In the genomic region with DNA sequence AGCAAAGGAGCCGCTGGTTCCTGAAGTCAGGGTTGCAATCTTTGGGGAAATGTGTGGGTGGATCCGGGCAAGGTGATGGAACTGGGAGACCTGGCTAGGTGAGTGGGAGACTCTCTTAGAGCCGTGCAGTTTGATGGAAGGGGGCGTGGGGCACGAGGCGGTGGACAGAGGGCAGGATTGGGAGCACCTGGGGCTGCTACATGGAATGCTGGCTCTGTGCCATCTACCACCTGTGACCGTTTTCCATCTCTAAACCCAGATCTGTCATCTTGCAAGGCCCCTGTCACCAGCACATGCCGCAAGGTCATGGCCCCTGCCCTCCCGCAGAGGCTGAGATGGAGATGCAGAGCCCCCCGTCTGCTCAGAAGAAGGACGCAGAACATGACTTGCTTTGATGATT, we compare ENCODE assay signal across 32 cellular contexts.
"Had no signal": no experiment of that assay in that cellular context is flagged by ENCODE, and none has a peak within 500 bp of the region (broad histone marks: within the 10 kb centered on the region; RNA-seq: fewer than 3 reads in every experiment).

No MANE protein-coding gene starts in this region.

- H3K4me1 Mint-ChIP-seq: activated CD4-positive, alpha-beta T cell treated with anti-CD3 and anti-CD28 coated beads for 36 hours; activated CD4-positive, alpha-beta T cell treated with anti-CD3 and anti-CD28 coated beads, Interleukin-2, amount 10 ng/mL, durations not matched to agents 24 days and 14 days; activated CD8-positive, alpha-beta memory T cell treated with anti-CD3 and anti-CD28 coated beads, Interleukin-2, amount 10 ng/mL, durations not matched to agents 7 days and 5 days; activated naive CD4-positive, alpha-beta T cell treated with anti-CD3 and anti-CD28 coated beads, Interleukin-2, amount 50 U/mL, for 24 hours; activated naive CD8-positive, alpha-beta T cell treated with anti-CD3 and anti-CD28 coated beads for 36 hours; activated naive CD8-positive, alpha-beta T cell treated with anti-CD3 and anti-CD28 coated beads, Interleukin-2, amount 50 U/mL, for 24 hours had no signal

- H3K36me3 ChIP-seq: adrenal gland, colonic mucosa, esophagus muscularis mucosa, gastrocnemius medialis had no signal

- H3K4me1 ChIP-seq: adrenal gland, body of pancreas, colonic mucosa, foreskin keratinocyte, gastrocnemius medialis had no signal

- H3K27me3 ChIP-seq: body of pancreas, colonic mucosa, foreskin keratinocyte had no signal

- DNase-seq: activated CD4-positive, alpha-beta memory T cell treated with anti-CD3 and anti-CD28 coated beads for 36 hours; activated CD4-positive, alpha-beta T cell treated with anti-CD3 and anti-CD28 coated beads for 36 hours; activated CD4-positive, alpha-beta T cell treated with anti-CD3 and anti-CD28 coated beads, Interleukin-2, amount 10 ng/mL, durations not matched to agents 24 days and 14 days; activated CD4-positive, CD25-positive, alpha-beta regulatory T cell; activated CD4-positive, CD25-positive, alpha-beta regulatory T cell treated with anti-CD3 and anti-CD28 coated beads, Interleukin-2, amount 50 U/mL, for 72 hours; activated CD8-positive, alpha-beta memory T cell treated with anti-CD3 and anti-CD28 coated beads, Interleukin-2, amount 10 ng/mL, durations not matched to agents 7 days and 5 days; activated CD8-positive, alpha-beta memory T cell treated with anti-CD3 and anti-CD28 coated beads, Interleukin-2, amount 50 U/mL, for 4 hours; activated CD8-positive, alpha-beta T cell treated with anti-CD3 and anti-CD28 coated beads, Interleukin-2, amount 10 ng/mL, durations not matched to agents 7 days and 5 days; activated effector memory CD4-positive, alpha-beta T cell treated with anti-CD3 and anti-CD28 coated beads, Interleukin-2, amount 50 U/mL, for 16 hours; activated naive CD4-positive, alpha-beta T cell treated with anti-CD3 and anti-CD28 coated beads for 36 hours; activated naive CD8-positive, alpha-beta T cell treated with anti-CD3 and anti-CD28 coated beads for 36 hours; activated naive CD8-positive, alpha-beta T cell treated with anti-CD3 and anti-CD28 coated beads, Interleukin-2, amount 50 U/mL, for 24 hours; activated T-cell treated with anti-CD3 and anti-CD28 coated beads, Interleukin-2, amount 50 U/mL, for 1 hour; activated T-cell treated with anti-CD3 and anti-CD28 coated beads, Interleukin-2, amount 50 U/mL, for 48 hours; amygdala; body of pancreas; central memory CD4-positive, alpha-beta T cell; cerebellar nuclear complex; colonic mucosa; dorsolateral prefrontal cortex; effector memory CD4-positive, alpha-beta T cell; erythroblast; foreskin keratinocyte; gastrocnemius medialis; glutamatergic neuron; T-helper 2 cell had no signal

- H3K27ac Mint-ChIP-seq: activated CD4-positive, alpha-beta memory T cell treated with anti-CD3 and anti-CD28 coated beads for 36 hours; activated CD4-positive, alpha-beta T cell treated with anti-CD3 and anti-CD28 coated beads for 36 hours; activated CD4-positive, alpha-beta T cell treated with anti-CD3 and anti-CD28 coated beads, Interleukin-2, amount 10 ng/mL, durations not matched to agents 24 days and 14 days; activated CD8-positive, alpha-beta memory T cell treated with anti-CD3 and anti-CD28 coated beads, Interleukin-2, amount 10 ng/mL, durations not matched to agents 7 days and 5 days; activated CD8-positive, alpha-beta T cell treated with anti-CD3 and anti-CD28 coated beads, Interleukin-2, amount 10 ng/mL, durations not matched to agents 7 days and 5 days; activated naive CD4-positive, alpha-beta T cell treated with anti-CD3 and anti-CD28 coated beads for 36 hours; activated naive CD4-positive, alpha-beta T cell treated with anti-CD3 and anti-CD28 coated beads, Interleukin-2, amount 50 U/mL, for 24 hours; activated naive CD8-positive, alpha-beta T cell treated with anti-CD3 and anti-CD28 coated beads for 36 hours; activated naive CD8-positive, alpha-beta T cell treated with anti-CD3 and anti-CD28 coated beads, Interleukin-2, amount 50 U/mL, for 24 hours; activated T-helper 1 cell treated with anti-CD3 and anti-CD28 coated beads, Interleukin-12 subunit alpha, Interleukin-12 subunit beta, Interleukin-2, Interleukin-4 antibody, amounts not matched to agents 30 ng/mL and 10 ng/mL and 1 ng/mL, durations not matched to agents 14 hours and 24 hours and 36 hours; activated T-helper 2 cell treated with anti-CD3 and anti-CD28 coated beads, Interferon-gamma antibody, Interleukin-2, Interleukin-4, amounts not matched to agents 10 μg/mL and 5 μg/mL and 100 μg/mL, durations not matched to agents 14 hours and 24 hours and 36 hours; dendritic cell treated with granulocyte-macrophage colony-stimulating factor and Interleukin-4, amounts not matched to agents 40 ng/mL and 50 ng/mL, for 4 days had no signal

- H3K27me3 Mint-ChIP-seq: activated CD4-positive, alpha-beta T cell treated with anti-CD3 and anti-CD28 coated beads, Interleukin-2, amount 10 ng/mL, durations not matched to agents 24 days and 14 days; activated CD8-positive, alpha-beta memory T cell treated with anti-CD3 and anti-CD28 coated beads, Interleukin-2, amount 10 ng/mL, durations not matched to agents 7 days and 5 days; activated naive CD8-positive, alpha-beta T cell treated with anti-CD3 and anti-CD28 coated beads, Interleukin-2, amount 50 U/mL, for 24 hours; dendritic cell treated with granulocyte-macrophage colony-stimulating factor and Interleukin-4, amounts not matched to agents 40 ng/mL and 50 ng/mL, for 4 days had no signal

- H3K9me3 ChIP-seq: adrenal gland, body of pancreas, colonic mucosa, esophagus muscularis mucosa, gastrocnemius medialis had no signal

- H3K4me3 ChIP-seq: adrenal gland, body of pancreas, colonic mucosa, dorsolateral prefrontal cortex, esophagus muscularis mucosa, gastrocnemius medialis had no signal

- H3K27ac ChIP-seq: adrenal gland, body of pancreas, colonic mucosa, dorsolateral prefrontal cortex, esophagus muscularis mucosa, foreskin keratinocyte, gastrocnemius medialis had no signal

- H3K9me3 Mint-ChIP-seq: activated CD4-positive, alpha-beta memory T cell treated with anti-CD3 and anti-CD28 coated beads for 36 hours; activated CD4-positive, alpha-beta T cell treated with anti-CD3 and anti-CD28 coated beads, Interleukin-2, amount 10 ng/mL, durations not matched to agents 24 days and 14 days; activated naive CD4-positive, alpha-beta T cell treated with anti-CD3 and anti-CD28 coated beads for 36 hours; activated naive CD4-positive, alpha-beta T cell treated with anti-CD3 and anti-CD28 coated beads, Interleukin-2, amount 50 U/mL, for 24 hours; activated naive CD8-positive, alpha-beta T cell treated with anti-CD3 and anti-CD28 coated beads for 36 hours; activated T-helper 1 cell treated with anti-CD3 and anti-CD28 coated beads, Interleukin-12 subunit alpha, Interleukin-12 subunit beta, Interleukin-2, Interleukin-4 antibody, amounts not matched to agents 30 ng/mL and 10 ng/mL and 1 ng/mL, durations not matched to agents 14 hours and 24 hours and 36 hours; activated T-helper 2 cell treated with anti-CD3 and anti-CD28 coated beads, Interferon-gamma antibody, Interleukin-2, Interleukin-4, amounts not matched to agents 10 μg/mL and 5 μg/mL and 100 μg/mL, durations not matched to agents 14 hours and 24 hours and 36 hours; dendritic cell treated with granulocyte-macrophage colony-stimulating factor and Interleukin-4, amounts not matched to agents 40 ng/mL and 50 ng/mL, for 4 days had no signal

- ATAC-seq: activated CD4-positive, alpha-beta T cell treated with anti-CD3 and anti-CD28 coated beads for 36 hours; activated CD8-positive, alpha-beta memory T cell treated with anti-CD3 and anti-CD28 coated beads, Interleukin-2, amount 10 ng/mL, durations not matched to agents 7 days and 5 days; activated CD8-positive, alpha-beta T cell treated with anti-CD3 and anti-CD28 coated beads, Interleukin-2, amount 10 ng/mL, durations not matched to agents 7 days and 5 days; activated naive CD8-positive, alpha-beta T cell treated with anti-CD3 and anti-CD28 coated beads, Interleukin-2, amount 50 U/mL, for 24 hours; body of pancreas; foreskin keratinocyte; gastrocnemius medialis had no signal

- H3K4me3 Mint-ChIP-seq: activated CD4-positive, alpha-beta memory T cell treated with anti-CD3 and anti-CD28 coated beads for 36 hours; activated CD4-positive, alpha-beta T cell treated with anti-CD3 and anti-CD28 coated beads for 36 hours; activated CD4-positive, alpha-beta T cell treated with anti-CD3 and anti-CD28 coated beads, Interleukin-2, amount 10 ng/mL, durations not matched to agents 24 days and 14 days; activated CD8-positive, alpha-beta memory T cell treated with anti-CD3 and anti-CD28 coated beads, Interleukin-2, amount 10 ng/mL, durations not matched to agents 7 days and 5 days; activated CD8-positive, alpha-beta T cell treated with anti-CD3 and anti-CD28 coated beads, Interleukin-2, amount 10 ng/mL, durations not matched to agents 7 days and 5 days; activated naive CD4-positive, alpha-beta T cell treated with anti-CD3 and anti-CD28 coated beads for 36 hours; activated naive CD4-positive, alpha-beta T cell treated with anti-CD3 and anti-CD28 coated beads, Interleukin-2, amount 50 U/mL, for 24 hours; activated naive CD8-positive, alpha-beta T cell treated with anti-CD3 and anti-CD28 coated beads for 36 hours; activated naive CD8-positive, alpha-beta T cell treated with anti-CD3 and anti-CD28 coated beads, Interleukin-2, amount 50 U/mL, for 24 hours; activated T-helper 1 cell treated with anti-CD3 and anti-CD28 coated beads, Interleukin-12 subunit alpha, Interleukin-12 subunit beta, Interleukin-2, Interleukin-4 antibody, amounts not matched to agents 30 ng/mL and 10 ng/mL and 1 ng/mL, durations not matched to agents 14 hours and 24 hours and 36 hours; dendritic cell treated with granulocyte-macrophage colony-stimulating factor and Interleukin-4, amounts not matched to agents 40 ng/mL and 50 ng/mL, for 4 days had no signal

- H3K36me3 Mint-ChIP-seq: activated CD4-positive, alpha-beta memory T cell treated with anti-CD3 and anti-CD28 coated beads for 36 hours; activated CD8-positive, alpha-beta memory T cell treated with anti-CD3 and anti-CD28 coated beads, Interleukin-2, amount 10 ng/mL, durations not matched to agents 7 days and 5 days; activated naive CD4-positive, alpha-beta T cell treated with anti-CD3 and anti-CD28 coated beads, Interleukin-2, amount 50 U/mL, for 24 hours; activated naive CD8-positive, alpha-beta T cell treated with anti-CD3 and anti-CD28 coated beads for 36 hours had no signal
